23 cellular contexts compared by ENCODE assay signal in genomic region chr20:49471397-49471796, GRCh38. TPM values are rescaled to one million over a fixed set of nuclear protein-coding genes. Genes with fewer than 3 reads are reported as not detected.
"Had no signal": no experiment of that assay in that cellular context is flagged by ENCODE, and none has a peak within 500 bp of the region (broad histone marks: within the 10 kb centered on the region; RNA-seq: fewer than 3 reads in every experiment).

No MANE protein-coding gene starts in this region.

- H3K4me1 ChIP-seq: neural progenitor cell, parathyroid adenoma, prostate gland, tibial nerve, upper lobe of right lung had no signal

- H3K27me3 ChIP-seq: esophagus muscularis mucosa, gastroesophageal sphincter, neural progenitor cell, right lobe of liver, testis, tibial nerve had no signal

- H3K27ac ChIP-seq: epithelial cell of prostate, esophagus muscularis mucosa, gastroesophageal sphincter, neural progenitor cell, parathyroid adenoma, prostate gland, right lobe of liver, testis, tibial nerve, upper lobe of right lung had no signal

- H3K4me3 ChIP-seq: esophagus muscularis mucosa, gastroesophageal sphincter, neural progenitor cell, prostate gland, right lobe of liver, testis, tibial nerve, upper lobe of right lung had no signal

- DNase-seq: effector memory CD8-positive, alpha-beta T cell; foreskin fibroblast; glutamatergic neuron; islet precursor cell; mammary epithelial cell; occipital lobe; right lobe of liver; stimulated activated CD4-positive, alpha-beta T cell treated with anti-CD3 and anti-CD28 coated beads, Interleukin-2, amount 100 ng/mL, for 24 hours; stimulated activated CD4-positive, alpha-beta T cell treated with anti-CD3 and anti-CD28 coated beads, Interleukin-4, amount 100 ng/mL, for 4 hours; stimulated activated naive B cell treated with anti-CD40 and anti-IgM and Interleukin-4, amounts not matched to agents 10 μg/mL and 1 μg/mL and 100 μg/mL, for 72 hours; stimulated activated naive CD8-positive, alpha-beta T cell treated with anti-CD3 and anti-CD28 coated beads, Interleukin-15, amount 100 ng/mL, for 72 hours; testis; upper lobe of right lung had no signal

- FAIRE-seq: colon had no signal

- ATAC-seq: effector memory CD8-positive, alpha-beta T cell; gastroesophageal sphincter; left lobe of liver; right lobe of liver; stimulated activated naive B cell treated with anti-CD40 and anti-IgM and Interleukin-4, amounts not matched to agents 10 μg/mL and 1 μg/mL and 100 μg/mL, for 72 hours; stimulated activated naive CD8-positive, alpha-beta T cell treated with anti-CD3 and anti-CD28 coated beads, Interleukin-15, amount 100 ng/mL, for 72 hours; upper lobe of right lung had no signal

- H3K9me3 ChIP-seq: esophagus muscularis mucosa, gastroesophageal sphincter, prostate gland, right lobe of liver, testis, tibial nerve, upper lobe of right lung had no signal

- H3K36me3 ChIP-seq: neural progenitor cell, prostate gland, right lobe of liver, tibial nerve, upper lobe of right lung had no signal

RNA-seq across cellular contexts. Expression of gene KCNB1, which starts 11.1 kb away (rescaled TPM):
- total RNA-seq: natural killer cell treated with Interleukin-12 subunit alpha and Interleukin-12 subunit beta and Interleukin-15 and Interleukin-18, amount 100 ng/mL, for 72 hours had no signal
